ENCODE assay signal across 1 cellular context in genomic region chr5:16568875-16569580, GRCh38.
TF ChIP-seq lines count a peak whose summit lies in the region.

No MANE protein-coding gene starts in this region.

TF ChIP-seq in SK-N-SH, 30 proteins besides CTCF, POLR2A, EP300 and RAD21 (continued from another document):
- TF ChIP-seq PBX3 (IDR thresholded peaks at IDR 0.05) (peak; percentile 76), TCF12 (IDR thresholded peaks at IDR 0.05) (peak; percentile 96), ZBTB33 (IDR thresholded peaks at IDR 0.05; ENCODE audit: borderline replicate concordance, low read depth) (no peak), FOXM1 (IDR thresholded peaks at IDR 0.05; ENCODE audit: low read depth) (no peak), MAX (IDR thresholded peaks at IDR 0.05; ENCODE audit: low read depth) (peak; percentile 95), REST (IDR thresholded peaks at IDR 0.05; ENCODE audit: low read depth, low read length) (no peak), RCOR1 (IDR thresholded peaks at IDR 0.05; ENCODE audit: low read length) (peak; percentile 86), CHD2 (IDR thresholded peaks at IDR 0.05; ENCODE audit: low read length, partially characterized antibody) (peak; percentile 92), USF2 (IDR thresholded peaks at IDR 0.05; ENCODE audit: borderline replicate concordance, low read depth, low read length) (no peak), RFX5 (IDR thresholded peaks at IDR 0.05; ENCODE audit: low read length) (no peak), FOXJ3 (CRISPR knock-in tag; IDR thresholded peaks at IDR 0.05) (no peak; the same call in 1 of the 2 replicates), USF1 (IDR thresholded peaks at IDR 0.05; ENCODE audit: borderline replicate concordance, low read depth) (no peak)
